In the genomic region with DNA sequence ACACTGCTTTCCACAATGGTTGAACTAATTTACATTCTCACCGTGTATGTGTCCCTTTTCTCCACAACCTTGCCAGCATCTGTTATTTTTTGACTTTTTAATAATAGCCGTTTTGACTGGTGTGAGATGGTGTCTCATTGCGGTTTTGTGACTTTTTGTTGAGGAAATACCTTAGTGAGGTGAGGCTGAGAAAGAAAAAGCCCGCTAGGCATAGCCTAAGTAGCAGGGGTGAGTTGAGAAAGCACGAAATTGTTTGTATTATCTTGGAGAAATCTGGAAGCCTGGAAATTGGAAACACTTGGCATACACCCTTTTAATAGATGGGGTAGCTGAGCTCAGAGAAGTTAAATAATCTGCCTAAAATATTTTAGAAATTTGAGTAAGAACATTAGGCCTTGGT, we compare ENCODE assay signal across 30 cellular contexts.
"Had no signal": no experiment of that assay in that cellular context is flagged by ENCODE, and none has a peak within 500 bp of the region (broad histone marks: within the 10 kb centered on the region; RNA-seq: fewer than 3 reads in every experiment).

No MANE protein-coding gene starts in this region.

- DNase-seq: activated CD4-positive, alpha-beta memory T cell treated with anti-CD3 and anti-CD28 coated beads, Interleukin-2, amount 10 ng/mL, durations not matched to agents 7 days and 5 days; activated CD4-positive, alpha-beta T cell treated with anti-CD3 and anti-CD28 coated beads for 36 hours; activated CD4-positive, alpha-beta T cell treated with anti-CD3 and anti-CD28 coated beads, Interleukin-2, amount 10 ng/mL, durations not matched to agents 24 days and 14 days; activated CD4-positive, alpha-beta T cell treated with anti-CD3 and anti-CD28 coated beads, Interleukin-2, amount 50 U/mL, for 4 hours; activated CD4-positive, CD25-positive, alpha-beta regulatory T cell; activated CD4-positive, CD25-positive, alpha-beta regulatory T cell treated with anti-CD3 and anti-CD28 coated beads, Interleukin-2, amount 50 U/mL, for 72 hours; activated CD8-positive, alpha-beta memory T cell treated with anti-CD3 and anti-CD28 coated beads, Interleukin-2, amount 50 U/mL, for 48 hours; activated effector memory CD4-positive, alpha-beta T cell treated with anti-CD3 and anti-CD28 coated beads, Interleukin-2, amount 50 U/mL, for 16 hours; activated naive CD4-positive, alpha-beta T cell treated with anti-CD3 and anti-CD28 coated beads for 36 hours; activated naive CD8-positive, alpha-beta T cell treated with anti-CD3 and anti-CD28 coated beads for 36 hours; activated naive CD8-positive, alpha-beta T cell treated with anti-CD3 and anti-CD28 coated beads, Interleukin-2, amount 50 U/mL, for 24 hours; activated T-cell treated with anti-CD3 and anti-CD28 coated beads for 4 hours; activated T-cell treated with anti-CD3 and anti-CD28 coated beads, Interleukin-2, amount 50 U/mL, for 24 hours; activated T-cell treated with anti-CD3 and anti-CD28 coated beads, Interleukin-2, amount 50 U/mL, for 72 hours; adrenal gland; amygdala; aorta; body of pancreas; central memory CD4-positive, alpha-beta T cell; cerebellar nuclear complex; colonic mucosa; effector CD8-positive, alpha-beta T cell; esophagus squamous epithelium; foreskin melanocyte; head of caudate nucleus; T-helper 1 cell; T-helper 17 cell had no signal

- H3K27ac Mint-ChIP-seq: activated CD4-positive, alpha-beta memory T cell treated with anti-CD3 and anti-CD28 coated beads, Interleukin-2, amount 10 ng/mL, durations not matched to agents 7 days and 5 days; activated CD4-positive, alpha-beta T cell treated with anti-CD3 and anti-CD28 coated beads for 36 hours; activated CD4-positive, alpha-beta T cell treated with anti-CD3 and anti-CD28 coated beads, Interleukin-2, amount 10 ng/mL, durations not matched to agents 24 days and 14 days; activated naive CD4-positive, alpha-beta T cell treated with anti-CD3 and anti-CD28 coated beads for 36 hours; activated naive CD4-positive, alpha-beta T cell treated with anti-CD3 and anti-CD28 coated beads, Interleukin-2, amount 50 U/mL, for 24 hours; activated naive CD8-positive, alpha-beta T cell treated with anti-CD3 and anti-CD28 coated beads for 36 hours; activated naive CD8-positive, alpha-beta T cell treated with anti-CD3 and anti-CD28 coated beads, Interleukin-2, amount 50 U/mL, for 24 hours; activated T-cell treated with anti-CD3 and anti-CD28 coated beads, Interleukin-2, amount 50 U/mL, for 24 hours; activated T-cell treated with anti-CD3 and anti-CD28 coated beads, Interleukin-2, amount 50 U/mL, for 72 hours; T-helper 17 cell had no signal

- ATAC-seq: activated CD4-positive, alpha-beta T cell treated with anti-CD3 and anti-CD28 coated beads for 36 hours; activated naive CD8-positive, alpha-beta T cell treated with anti-CD3 and anti-CD28 coated beads, Interleukin-2, amount 50 U/mL, for 24 hours; activated T-cell treated with anti-CD3 and anti-CD28 coated beads, Interleukin-2, amount 50 U/mL, for 72 hours; body of pancreas; T-helper 17 cell had no signal

- H3K4me1 Mint-ChIP-seq: activated CD4-positive, alpha-beta T cell treated with anti-CD3 and anti-CD28 coated beads for 36 hours; activated naive CD4-positive, alpha-beta T cell treated with anti-CD3 and anti-CD28 coated beads, Interleukin-2, amount 50 U/mL, for 24 hours had no signal

- H3K4me1 ChIP-seq: adrenal gland, body of pancreas, colonic mucosa had no signal

- H3K27me3 Mint-ChIP-seq: activated CD4-positive, alpha-beta T cell treated with anti-CD3 and anti-CD28 coated beads for 36 hours had no signal

- H3K36me3 ChIP-seq: adrenal gland, cardiac muscle cell, colonic mucosa, esophagus squamous epithelium had no signal

- H3K27me3 ChIP-seq: adrenal gland, body of pancreas, cardiac muscle cell, colonic mucosa, esophagus squamous epithelium had no signal

- H3K9me3 Mint-ChIP-seq: activated naive CD4-positive, alpha-beta T cell treated with anti-CD3 and anti-CD28 coated beads for 36 hours; activated naive CD4-positive, alpha-beta T cell treated with anti-CD3 and anti-CD28 coated beads, Interleukin-2, amount 50 U/mL, for 24 hours had no signal

- H3K27ac ChIP-seq: adrenal gland, body of pancreas, cardiac muscle cell, colonic mucosa, epithelial cell of prostate, esophagus squamous epithelium had no signal

- H3K9me3 ChIP-seq: adrenal gland, body of pancreas, colonic mucosa, esophagus squamous epithelium had no signal

- H3K4me3 Mint-ChIP-seq: activated CD4-positive, alpha-beta memory T cell treated with anti-CD3 and anti-CD28 coated beads, Interleukin-2, amount 10 ng/mL, durations not matched to agents 7 days and 5 days; activated CD4-positive, alpha-beta T cell treated with anti-CD3 and anti-CD28 coated beads for 36 hours; activated CD4-positive, alpha-beta T cell treated with anti-CD3 and anti-CD28 coated beads, Interleukin-2, amount 10 ng/mL, durations not matched to agents 24 days and 14 days; activated naive CD4-positive, alpha-beta T cell treated with anti-CD3 and anti-CD28 coated beads for 36 hours; activated naive CD4-positive, alpha-beta T cell treated with anti-CD3 and anti-CD28 coated beads, Interleukin-2, amount 50 U/mL, for 24 hours; activated naive CD8-positive, alpha-beta T cell treated with anti-CD3 and anti-CD28 coated beads for 36 hours; activated naive CD8-positive, alpha-beta T cell treated with anti-CD3 and anti-CD28 coated beads, Interleukin-2, amount 50 U/mL, for 24 hours; activated T-cell treated with anti-CD3 and anti-CD28 coated beads, Interleukin-2, amount 50 U/mL, for 24 hours; activated T-cell treated with anti-CD3 and anti-CD28 coated beads, Interleukin-2, amount 50 U/mL, for 72 hours; T-helper 17 cell had no signal

- H3K4me3 ChIP-seq: adrenal gland, body of pancreas, cardiac muscle cell, colonic mucosa, esophagus squamous epithelium had no signal
